In genomic region chr10:86668297-86669165, GRCh38 we compare ENCODE assay signal across 9 cellular contexts. TPM values are rescaled to one million over a fixed set of nuclear protein-coding genes. Genes with fewer than 3 reads are reported as not detected.
A peak's percentile ranks its signal among the peaks of the same experiment; 100 is the strongest.
DNase-seq lines count a peak whose midpoint lies in the region; ATAC-seq and TF ChIP-seq lines count a peak whose summit lies in the region.
"Had no signal": no experiment of that assay in that cellular context is flagged by ENCODE, and none has a peak within 500 bp of the region (broad histone marks: within the 10 kb centered on the region; RNA-seq: fewer than 3 reads in every experiment).

Gene LDB3 (plus strand): TSS chr10:86668511. CDS start chr10:86668692, 181 bp downstream.

- peak; percentile 22 to 54 (median 44) for ATAC-seq in heart right ventricle
- no peak for ATAC-seq in upper lobe of left lung (ENCODE audit: low FRiP score in 2 of 2)
- no peak for ATAC-seq in CD4-positive, alpha-beta T cell (ENCODE audit: poor library complexity)

- H3K9me3 ChIP-seq in heart right ventricle = no peaks in the 10 kb centered on the region
- H3K9me3 ChIP-seq in upper lobe of left lung = no peaks in the 10 kb centered on the region
- H3K9me3 ChIP-seq in CD4-positive, alpha-beta T cell (ENCODE audit: control insufficient read depth, low read length) = no peaks in the 10 kb centered on the region

- POLR2A ChIA-PET in HEK293T (lab: Yijun Ruan, JAX) = no interaction called here
- POLR2A ChIA-PET in CD4-positive, alpha-beta T cell (lab: Charles Lee) = interaction anchor here (0.8 kb wide), 1 partner anchor 26 kb away, joined by 3 read pairs; no protein-coding TSS in a partner anchor

- peak within 1 kb of the TSS; percentile 36 to 72 (median 64) for H3K4me3 ChIP-seq in heart right ventricle
- peak within 1 kb of the TSS in 3 of 4 donors; percentile 3 to 12 (median 7) for H3K4me3 ChIP-seq in upper lobe of left lung

- H3K36me3 Mint-ChIP-seq in CD4-positive, alpha-beta T cell (ENCODE audit: low read depth) = no peaks in the 10 kb centered on the region

- peaks cover 3 to 66% (median 31%) of the 10 kb centered on the region in 9 donors for H3K4me1 ChIP-seq in heart right ventricle
- peaks cover 0 to 11% (median 1%) of the 10 kb centered on the region in 4 donors for H3K4me1 ChIP-seq in upper lobe of left lung

- no peak within 1 kb of the TSS for H3K27ac Mint-ChIP-seq in CD4-positive, alpha-beta T cell

- intact Hi-C loops in heart right ventricle (cut with DNase I) = no loop called here
- intact Hi-C loops in CD4-positive, alpha-beta T cell (cut with DNase I, micrococcal nuclease) = no loop called here

- H3K4me1 Mint-ChIP-seq in CD4-positive, alpha-beta T cell (ENCODE audit: low read depth) = no peaks in the 10 kb centered on the region

- H3K4me3 Mint-ChIP-seq in CD4-positive, alpha-beta T cell = no peak within 1 kb of the TSS

- no peaks in the 10 kb centered on the region for H3K9me3 Mint-ChIP-seq in CD4-positive, alpha-beta T cell

- CTCF ChIA-PET in HEK293T (lab: Yijun Ruan, JAX) = interaction anchor here (0.7 to 1.5 kb wide), 3 partner anchors 8 to 25 kb away, joined by 3 read pairs; no protein-coding TSS in a partner anchor
- CTCF ChIA-PET in CD4-positive, alpha-beta T cell (lab: Charles Lee) = no interaction called here

- H3K27me3 Mint-ChIP-seq in CD4-positive, alpha-beta T cell = no peaks in the 10 kb centered on the region

- 39 to 43% methylated on average over 23 of the region's 23 CpGs for WGBS in heart right ventricle, 2 donors
- 67 to 69% methylated on average over 12 to 23 of the region's 23 CpGs for WGBS in upper lobe of left lung, 2 donors

- no peak for TF ChIP-seq POLR2A in upper lobe of left lung (IDR thresholded peaks at IDR 0.05)

- peaks cover 0 to 15% (median 0%) of the 10 kb centered on the region in 9 donors for H3K36me3 ChIP-seq in heart right ventricle
- H3K36me3 ChIP-seq in upper lobe of left lung = no peaks in the 10 kb centered on the region

- no peak for TF ChIP-seq CTCF in heart right ventricle (IDR thresholded peaks at IDR 0.05)
- no peak for TF ChIP-seq CTCF in upper lobe of left lung (IDR thresholded peaks at IDR 0.05)
- TF ChIP-seq CTCF in CD4-positive, alpha-beta T cell (IDR thresholded peaks at IDR 0.05) = no peak

- no peak for TF ChIP-seq EP300 in upper lobe of left lung (IDR thresholded peaks at IDR 0.05)

- DNase-seq in DMS 273 (lab: John Stamatoyannopoulos, UW; ENCODE audit: unreplicated experiment) = peak; percentile 81
- peak; percentile 46 for DNase-seq in HEK293T (ENCODE audit: extremely low spot score)
- peak; percentile 23 for DNase-seq in NCI-H524 treated with DMSO at 0.1 percent for 48 hours (lab: John Stamatoyannopoulos, UW)
- peak; percentile 76 to 84 for DNase-seq in heart right ventricle
- DNase-seq in upper lobe of left lung = peak in 1 of 2 donors; percentile 69
- no peak for DNase-seq in OCI-M1 (lab: John Stamatoyannopoulos, UW)
- no peak for DNase-seq in CD4-positive, alpha-beta T cell
- DNase-seq in mesenteric fat pad (ENCODE audit: low spot score) = no peak

- H3K27me3 ChIP-seq in heart right ventricle = no peaks in the 10 kb centered on the region
- no peaks in the 10 kb centered on the region for H3K27me3 ChIP-seq in upper lobe of left lung
- no peaks in the 10 kb centered on the region for H3K27me3 ChIP-seq in CD4-positive, alpha-beta T cell (ENCODE audit: control insufficient read depth, insufficient read depth, low read length)

- peak within 1 kb of the TSS; percentile 83 to 100 (median 96) for H3K27ac ChIP-seq in heart right ventricle
- peak within 1 kb of the TSS in 1 of 4 donors; percentile 56 for H3K27ac ChIP-seq in upper lobe of left lung
- no peak within 1 kb of the TSS for H3K27ac ChIP-seq in CD4-positive, alpha-beta T cell (ENCODE audit: low read depth, low read length)

TF ChIP-seq in HEK293T, 16 proteins besides CTCF, POLR2A, EP300 and RAD21:
- TF ChIP-seq HDGF (IDR thresholded peaks at IDR 0.05; ENCODE audit: borderline replicate concordance) (no peak), FOXM1 (IDR thresholded peaks at IDR 0.05; ENCODE audit: borderline replicate concordance) (0 out of 2 replicates have a peak, but pooled peaks have one; percentile 27)

RNA-seq across cellular contexts. Expression of gene LDB3, which starts in this region (rescaled TPM):
- total RNA-seq in heart right ventricle = 1,000 to 10,000 TPM; 1,248 to 1,738 (median 1,513) TPM
- polyA plus RNA-seq in heart right ventricle = 1,000 to 10,000 TPM in 1 of 2 donors, 100 to 1,000 TPM in 1; 162 to 1,622 TPM
- total RNA-seq in upper lobe of left lung = 1 to 10 TPM in 3 of 6 donors, under 1 TPM in 3; 0.67 to 2.1 (median 1.1) TPM
- total RNA-seq in CD4-positive, alpha-beta T cell = under 1 TPM; 0.05 to 0.08 TPM
- total RNA-seq in mesenteric fat pad = 1.3 TPM
- total RNA-seq: lung microvascular endothelial cell had no signal

Comparison
In these comparisons a context has a peak if more than half of its experiments do, and no peak if none do; other contexts are left out.
1. RNA of gene LDB3 (total RNA-seq): 1,248 to 1,738 TPM in heart right ventricle; 1.3 TPM in mesenteric fat pad (single experiment), 0.67 to 2.1 TPM in upper lobe of left lung and 0.05 to 0.08 TPM in CD4-positive, alpha-beta T cell; every median in the first group is over 100 times any median in the second.
2. DNase-seq: peak in DMS 273 (single experiment), HEK293T (single experiment), NCI-H524 treated with DMSO at 0.1 percent for 48 hours (single experiment) and heart right ventricle (2 of 2); none in OCI-M1 (single experiment), CD4-positive, alpha-beta T cell (0 of 10) and mesenteric fat pad (single experiment).
3. ATAC-seq: peak in heart right ventricle (8 of 8); none in upper lobe of left lung (0 of 2) and CD4-positive, alpha-beta T cell (single experiment).